19 cellular contexts compared by ENCODE assay signal in genomic region chr7:91311844-91312243, GRCh38.
"Had no signal": no experiment of that assay in that cellular context is flagged by ENCODE, and none has a peak within 500 bp of the region (broad histone marks: within the 10 kb centered on the region; RNA-seq: fewer than 3 reads in every experiment).

No MANE protein-coding gene starts in this region.

- H3K4me3 ChIP-seq: cardiac muscle cell, esophagus squamous epithelium, prostate gland, suprapubic skin had no signal

- H3K4me1 ChIP-seq: esophagus squamous epithelium, prostate gland had no signal

- H3K36me3 ChIP-seq: cardiac muscle cell, esophagus squamous epithelium, prostate gland, suprapubic skin had no signal

- H3K9me3 ChIP-seq: esophagus squamous epithelium, prostate gland, suprapubic skin had no signal

- ATAC-seq: activated naive CD4-positive, alpha-beta T cell treated with anti-CD3 and anti-CD28 coated beads, Interleukin-2, amount 50 U/mL, for 72 hours; effector memory CD8-positive, alpha-beta T cell; left lobe of liver; stimulated activated naive CD8-positive, alpha-beta T cell treated with anti-CD3 and anti-CD28 coated beads, Interleukin-15, amount 100 ng/mL, for 72 hours had no signal

- H3K27ac ChIP-seq: cardiac muscle cell, prostate gland, suprapubic skin had no signal

- DNase-seq: activated CD4-positive, alpha-beta T cell treated with anti-CD3 and anti-CD28 coated beads, Interleukin-2, amount 10 ng/mL, durations not matched to agents 7 days and 5 days; activated CD8-positive, alpha-beta memory T cell treated with anti-CD3 and anti-CD28 coated beads for 24 hours; activated CD8-positive, alpha-beta memory T cell treated with anti-CD3 and anti-CD28 coated beads, Interleukin-2, amount 50 U/mL, for 48 hours; activated effector memory CD4-positive, alpha-beta T cell treated with anti-CD3 and anti-CD28 coated beads, Interleukin-2, amount 50 U/mL, for 16 hours; activated T-cell treated with anti-CD3 and anti-CD28 coated beads, Interleukin-2, amount 50 U/mL, for 48 hours; dermis blood vessel endothelial cell; effector memory CD8-positive, alpha-beta T cell; esophagus squamous epithelium; foreskin melanocyte; hypothalamus; naive B cell; small intestine; stimulated activated CD4-positive, alpha-beta T cell treated with anti-CD3 and anti-CD28 coated beads, Interleukin-4, amount 100 ng/mL, for 1 hour; stimulated activated naive CD8-positive, alpha-beta T cell treated with anti-CD3 and anti-CD28 coated beads, Interleukin-15, amount 100 ng/mL, for 72 hours had no signal

- H3K27me3 ChIP-seq: cardiac muscle cell, esophagus squamous epithelium, suprapubic skin had no signal
